ENCODE assay signal across 8 cellular contexts in genomic region chr6:138774370-138774769, GRCh38. TPM values are rescaled to one million over a fixed set of nuclear protein-coding genes. Genes with fewer than 3 reads are reported as not detected.
DNase-seq lines count a peak whose midpoint lies in the region; ATAC-seq and TF ChIP-seq lines count a peak whose summit lies in the region.

No MANE protein-coding gene starts in this region.

- POLR2A ChIA-PET in activated B cell treated with CpG ODN at 0.5 μM for 24 hours (lab: Charles Lee): interaction anchor here (1.7 kb wide), 1 partner anchor 182 kb away, joined by 5 read pairs; no protein-coding TSS in a partner anchor

- peak overlapping the region in 11 of 12 donors; percentile 93 to 99 (median 98) for H3K27ac ChIP-seq in heart left ventricle
- peak overlapping the region; percentile 90 to 95 (median 92) for H3K27ac ChIP-seq in sigmoid colon

- CTCF ChIA-PET in activated B cell treated with CpG ODN at 0.5 μM for 24 hours (lab: Charles Lee): no interaction called here

- peaks cover 33% of the 10 kb centered on the region for H3K36me3 Mint-ChIP-seq in activated B cell treated with CpG ODN at 0.5 μM for 24 hours (ENCODE audit: low read depth)

- H3K9me3 ChIP-seq in heart left ventricle: no peaks in the 10 kb centered on the region
- no peaks in the 10 kb centered on the region for H3K9me3 ChIP-seq in sigmoid colon

- H3K27ac Mint-ChIP-seq in activated B cell treated with CpG ODN at 0.5 μM for 24 hours: peak overlapping the region; percentile 100

- peaks cover 0 to 23% (median 14%) of the 10 kb centered on the region in 12 donors for H3K4me1 ChIP-seq in heart left ventricle
- peaks cover 0 to 23% (median 19%) of the 10 kb centered on the region in 4 donors for H3K4me1 ChIP-seq in sigmoid colon

- no peak for ATAC-seq in activated B cell treated with CpG ODN at 0.5 μM for 24 hours (ENCODE audit: low read depth)
- ATAC-seq in heart left ventricle: peak in 1 of 4 donors; percentile 23
- ATAC-seq in HG02623 (IDR thresholded peaks at IDR 0.05; ENCODE audit: unreplicated experiment): no peak
- no peak for ATAC-seq in GM18909 (IDR thresholded peaks at IDR 0.05; ENCODE audit: poor library complexity, unreplicated experiment)

- DNase-seq in GM12865 (ENCODE audit: low read depth) (no peak), activated B cell treated with CpG ODN at 0.5 μM for 24 hours (no peak), heart left ventricle (no peak), sigmoid colon (no peak), OCI-M1 (lab: John Stamatoyannopoulos, UW) (no peak), cortex of kidney (lab: John Stamatoyannopoulos, UW) (no peak)

- TF ChIP-seq POLR2A in heart left ventricle (IDR thresholded peaks at IDR 0.05): no peak
- TF ChIP-seq POLR2A in sigmoid colon (IDR thresholded peaks at IDR 0.05): no peak

- no peak for TF ChIP-seq EP300 in sigmoid colon (IDR thresholded peaks at IDR 0.05)

- H3K4me3 ChIP-seq in GM12865 (ENCODE audit: low read depth, low read length): peak overlapping the region; percentile 100
- H3K4me3 ChIP-seq in heart left ventricle: peak overlapping the region; percentile 64 to 92 (median 82)
- H3K4me3 ChIP-seq in sigmoid colon: peak overlapping the region; percentile 77 to 83 (median 80)

- H3K9me3 Mint-ChIP-seq in activated B cell treated with CpG ODN at 0.5 μM for 24 hours: no peaks in the 10 kb centered on the region

- intact Hi-C loops in activated B cell treated with CpG ODN at 0.5 μM for 24 hours (cut with micrococcal nuclease): loop anchor here (5.0 kb wide), 2 partner anchors 612 to 667 kb away; partner anchors contain the start of genes ARFGEF3 and PERP
- intact Hi-C loops in heart left ventricle (cut with DNase I): loop anchor here in 1 of 10 donors (5.0 kb wide), 1 partner anchor 352 kb away; no protein-coding TSS in a partner anchor
- intact Hi-C loops in sigmoid colon (cut with DNase I): loop anchor here (5.0 kb wide), 3 partner anchors 358 to 667 kb away; partner anchors contain the start of genes HEBP2 and PERP

- WGBS in heart left ventricle, 4 donors: 17 to 41% (median 22%) methylated on average over 3 of the region's 3 CpGs
- WGBS in sigmoid colon, 2 donors: 22 to 34% methylated on average over 3 of the region's 3 CpGs

- peaks cover 0 to 36% (median 24%) of the 10 kb centered on the region in 9 donors for H3K36me3 ChIP-seq in heart left ventricle
- H3K36me3 ChIP-seq in sigmoid colon: peaks cover 0 to 36% (median 0%) of the 10 kb centered on the region in 4 donors

- H3K4me1 Mint-ChIP-seq in activated B cell treated with CpG ODN at 0.5 μM for 24 hours: peaks cover 20% of the 10 kb centered on the region

- H3K27me3 ChIP-seq in heart left ventricle: no peaks in the 10 kb centered on the region
- H3K27me3 ChIP-seq in sigmoid colon: no peaks in the 10 kb centered on the region

- H3K4me3 Mint-ChIP-seq in activated B cell treated with CpG ODN at 0.5 μM for 24 hours: peak overlapping the region; percentile 100

- no peak for TF ChIP-seq CTCF in GM12865 (IDR thresholded peaks at IDR 0.05; ENCODE audit: insufficient read depth, low read depth, low read length, missing control alignments)
- TF ChIP-seq CTCF in activated B cell treated with CpG ODN at 0.5 μM for 24 hours (IDR thresholded peaks at IDR 0.05): no peak
- no peak for TF ChIP-seq CTCF in heart left ventricle (IDR thresholded peaks at IDR 0.05)
- TF ChIP-seq CTCF in sigmoid colon (IDR thresholded peaks at IDR 0.05): no peak

- H3K27me3 Mint-ChIP-seq in activated B cell treated with CpG ODN at 0.5 μM for 24 hours: no peaks in the 10 kb centered on the region

RNA-seq across cellular contexts. Expression of gene CCDC28A, which starts 0.8 kb away (rescaled TPM):
- total RNA-seq in activated B cell treated with CpG ODN at 0.5 μM for 24 hours: 14.0 and 14.6 TPM in 2 replicates
- 10 to 100 TPM in 4 of 9 donors, 1 to 10 TPM in 5; 4.6 to 13.6 (median 7.8) TPM for total RNA-seq in heart left ventricle
- polyA plus RNA-seq in heart left ventricle: 10 to 100 TPM in 1 of 2 donors, 1 to 10 TPM in 1; 7.4 to 11.5 TPM
- 10 to 100 TPM; 17.4 to 33.1 (median 21.7) TPM for total RNA-seq in sigmoid colon
- polyA plus RNA-seq in sigmoid colon: 10 to 100 TPM; 26.5 to 49.5 (median 42.6) TPM

RNA-seq across cellular contexts. Expression of gene ECT2L, which starts 21.5 kb away (rescaled TPM):
- not detected in 2 replicates for total RNA-seq in activated B cell treated with CpG ODN at 0.5 μM for 24 hours
- 1 to 10 TPM; 1.3 to 6.0 (median 2.9) TPM for total RNA-seq in heart left ventricle
- under 1 TPM; 0.19 to 0.46 TPM for polyA plus RNA-seq in heart left ventricle
- not detected for total RNA-seq in sigmoid colon
- polyA plus RNA-seq in sigmoid colon: under 1 TPM in 1 of 3 donors, not detected in 2; 0.04 TPM
